Comparison of ENCODE assay signal across 8 cellular contexts in the genomic region with DNA sequence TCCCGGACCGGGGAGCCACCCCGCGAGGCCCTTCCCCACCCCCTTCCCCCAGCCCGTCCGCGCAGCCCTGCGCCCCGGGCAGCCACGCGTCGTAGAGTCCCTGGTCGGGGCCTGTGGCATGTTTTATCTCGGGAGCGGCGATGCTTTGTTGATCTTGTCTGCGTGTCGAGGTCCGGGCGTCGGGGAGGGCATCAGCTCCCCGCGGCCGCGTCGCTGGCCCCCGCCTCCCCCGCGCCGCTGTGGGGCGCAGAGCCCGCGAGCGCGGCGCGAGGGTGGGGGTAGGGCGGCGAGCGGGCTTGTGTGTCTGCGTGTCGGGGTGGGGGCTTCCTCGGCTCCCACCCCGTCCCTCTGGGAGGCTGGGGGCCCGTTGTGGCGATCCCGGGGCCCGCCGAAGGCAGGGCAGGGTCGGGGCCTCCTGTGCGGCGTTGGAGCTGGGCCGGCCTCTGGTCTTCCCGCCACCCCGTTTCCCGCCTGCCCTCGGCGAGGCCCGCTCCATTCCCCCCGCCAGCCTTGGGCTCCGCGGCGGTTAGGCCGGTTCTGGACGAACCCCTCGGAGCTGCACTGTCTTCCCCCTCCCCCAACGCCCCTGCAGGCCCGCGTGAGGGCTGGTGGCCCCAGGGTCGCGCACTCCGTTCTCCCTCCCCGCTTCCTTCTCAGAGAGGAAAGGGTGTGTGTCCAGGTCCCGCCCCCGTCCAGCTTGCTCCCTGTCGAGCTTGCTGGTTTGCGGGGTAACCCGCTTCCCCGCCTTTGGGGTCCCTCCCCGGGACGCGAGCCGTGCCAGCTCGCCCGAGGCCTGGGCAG. TPM values are rescaled to one million over a fixed set of nuclear protein-coding genes. Genes with fewer than 3 reads are reported as not detected.
A peak's percentile ranks its signal among the peaks of the same experiment; 100 is the strongest.
DNase-seq lines count a peak whose midpoint lies in the region; ATAC-seq, FAIRE-seq and TF ChIP-seq lines count a peak whose summit lies in the region.

No MANE protein-coding gene starts in this region.

- peak overlapping the region; percentile 86 for H3K4me3 ChIP-seq in CD4-positive, CD25-positive, alpha-beta regulatory T cell (ENCODE audit: low read depth, low read length)
- H3K4me3 ChIP-seq in adrenal gland, result peak overlapping the region; percentile 89 to 95 (median 93)

- peak overlapping the region; percentile 92 to 98 (median 94) for H3K27ac Mint-ChIP-seq in CD4-positive, CD25-positive, alpha-beta regulatory T cell

- TF ChIP-seq POLR2A in adrenal gland (IDR thresholded peaks at IDR 0.05) (peak in 1 of 2 donors; percentile 39), GM12891 (IDR thresholded peaks at IDR 0.05; ENCODE audit: low read depth, low read length) (no peak)

- WGBS in adrenal gland, 4 donors, result 0 to 1% (median 0%) methylated on average over 15 to 85 of the region's 85 CpGs

- H3K27me3 Mint-ChIP-seq in CD4-positive, CD25-positive, alpha-beta regulatory T cell, result no peaks in the 10 kb centered on the region

- intact Hi-C loops in adrenal gland (cut with DNase I) (no loop called here), left ventricle myocardium superior (cut with micrococcal nuclease) (loop anchor here (10.0 kb wide), 1 partner anchor 66 kb away; the partner anchor contains the start of gene C3orf33)

- peak; percentile 15 to 65 (median 53) for DNase-seq in CD4-positive, CD25-positive, alpha-beta regulatory T cell
- peak; percentile 46 for DNase-seq in SW480 (ENCODE audit: low spot score)
- peak; percentile 59 to 77 (median 66) for DNase-seq in adrenal gland
- DNase-seq in left ventricle myocardium superior, result peak; percentile 74
- peak; percentile 79 for DNase-seq in retina
- DNase-seq in GM12891 (ENCODE audit: insufficient read length, low spot score), result no peak

- no peak for TF ChIP-seq CTCF in adrenal gland (IDR thresholded peaks at IDR 0.05)

- H3K4me1 Mint-ChIP-seq in CD4-positive, CD25-positive, alpha-beta regulatory T cell, result peaks cover 18 to 43% (median 34%) of the 10 kb centered on the region in 4 donors

- peaks cover 20% of the 10 kb centered on the region for H3K4me1 ChIP-seq in CD4-positive, CD25-positive, alpha-beta regulatory T cell (ENCODE audit: control insufficient read depth, insufficient read depth, low read length, poor library complexity, severe bottlenecking)
- H3K4me1 ChIP-seq in adrenal gland (replicated peaks in 1 of 2), result peaks cover 9 to 50% of the 10 kb centered on the region in 2 donors

- no peak for FAIRE-seq in GM12891 (lab: Jason Lieb, UNC)

- ATAC-seq in CD4-positive, CD25-positive, alpha-beta regulatory T cell (ENCODE audit: low read depth in 2 of 2), result peak in 1 of 2 donors; percentile 6
- ATAC-seq in GM19328 (IDR thresholded peaks at IDR 0.05; ENCODE audit: unreplicated experiment) (peak; percentile 21), HG03439 (IDR thresholded peaks at IDR 0.05; ENCODE audit: unreplicated experiment) (peak; percentile 30), left ventricle myocardium superior (peak; percentile 61)

- no peaks in the 10 kb centered on the region for H3K36me3 Mint-ChIP-seq in CD4-positive, CD25-positive, alpha-beta regulatory T cell

- H3K9me3 Mint-ChIP-seq in CD4-positive, CD25-positive, alpha-beta regulatory T cell, result no peaks in the 10 kb centered on the region

- no peaks in the 10 kb centered on the region for H3K36me3 ChIP-seq in CD4-positive, CD25-positive, alpha-beta regulatory T cell (ENCODE audit: control insufficient read depth, insufficient read depth, low read length)
- no peaks in the 10 kb centered on the region for H3K36me3 ChIP-seq in adrenal gland (replicated peaks in 1 of 2)

- H3K27me3 ChIP-seq in CD4-positive, CD25-positive, alpha-beta regulatory T cell (ENCODE audit: control insufficient read depth, insufficient read depth, low read length), result no peaks in the 10 kb centered on the region
- no peaks in the 10 kb centered on the region for H3K27me3 ChIP-seq in adrenal gland

- peak overlapping the region; percentile 96 to 97 (median 97) for H3K4me3 Mint-ChIP-seq in CD4-positive, CD25-positive, alpha-beta regulatory T cell

- H3K9me3 ChIP-seq in CD4-positive, CD25-positive, alpha-beta regulatory T cell (ENCODE audit: control insufficient read depth in 2 of 2, low read length in 2 of 2), result no peaks in the 10 kb centered on the region
- H3K9me3 ChIP-seq in adrenal gland (replicated peaks in 1 of 3), result no peaks in the 10 kb centered on the region

- peak overlapping the region; percentile 87 for H3K27ac ChIP-seq in CD4-positive, CD25-positive, alpha-beta regulatory T cell (ENCODE audit: insufficient read depth, low read length, poor library complexity, severe bottlenecking)
- H3K27ac ChIP-seq in adrenal gland, result peak overlapping the region; percentile 89 to 97 (median 96)

TF ChIP-seq in GM12891, 5 proteins besides CTCF, POLR2A, EP300 and RAD21:
- TF ChIP-seq POLR2AphosphoS5 (IDR thresholded peaks at IDR 0.05; ENCODE audit: low read depth, low read length), result no peak
- no peak for TF ChIP-seq PAX5 (IDR thresholded peaks at IDR 0.05; ENCODE audit: insufficient read depth, low read length, severe bottlenecking)
- no peak for TF ChIP-seq POU2F2 (IDR thresholded peaks at IDR 0.05; ENCODE audit: low read depth, low read length)
- no peak for TF ChIP-seq TAF1 (IDR thresholded peaks at IDR 0.05; ENCODE audit: low read depth, low read length)
- TF ChIP-seq SPI1 (IDR thresholded peaks at IDR 0.05; ENCODE audit: low read depth, low read length), result no peak

RNA-seq across cellular contexts. Expression of gene GMPS, which starts 0.7 kb away (rescaled TPM):
- total RNA-seq in CD4-positive, CD25-positive, alpha-beta regulatory T cell, result 40.9 TPM
- 10 to 100 TPM; 61.3 to 82.7 (median 66.2) TPM for polyA plus RNA-seq in CD4-positive, CD25-positive, alpha-beta regulatory T cell
- total RNA-seq in adrenal gland (10 to 100 TPM; 24.9 to 63.5 (median 45.3) TPM), left ventricle myocardium superior (32.5 TPM)
- 10 to 100 TPM; 11.5 to 59.0 (median 16.9) TPM for polyA plus RNA-seq in adrenal gland
- polyA plus RNA-seq in GM12891 (2012; ENCODE audit: low read depth, missing spikeins), result 65.7 TPM

RNA-seq across cellular contexts. Expression of gene SLC33A1, which starts 16.9 kb away (rescaled TPM):
- 18.3 TPM for total RNA-seq in CD4-positive, CD25-positive, alpha-beta regulatory T cell
- polyA plus RNA-seq in CD4-positive, CD25-positive, alpha-beta regulatory T cell, result 10 to 100 TPM; 16.6 to 20.0 (median 17.8) TPM
- total RNA-seq in adrenal gland, result 100 to 1,000 TPM in 1 of 8 donors, 10 to 100 TPM in 7; 19.5 to 101 (median 36.2) TPM
- polyA plus RNA-seq in adrenal gland, result 10 to 100 TPM in 1 of 3 donors, 1 to 10 TPM in 2; 3.6 to 73.3 (median 7.1) TPM
- 21.2 TPM for total RNA-seq in left ventricle myocardium superior
- polyA plus RNA-seq in GM12891 (2012; ENCODE audit: low read depth, missing spikeins), result 7.4 TPM
